In the genomic region with DNA sequence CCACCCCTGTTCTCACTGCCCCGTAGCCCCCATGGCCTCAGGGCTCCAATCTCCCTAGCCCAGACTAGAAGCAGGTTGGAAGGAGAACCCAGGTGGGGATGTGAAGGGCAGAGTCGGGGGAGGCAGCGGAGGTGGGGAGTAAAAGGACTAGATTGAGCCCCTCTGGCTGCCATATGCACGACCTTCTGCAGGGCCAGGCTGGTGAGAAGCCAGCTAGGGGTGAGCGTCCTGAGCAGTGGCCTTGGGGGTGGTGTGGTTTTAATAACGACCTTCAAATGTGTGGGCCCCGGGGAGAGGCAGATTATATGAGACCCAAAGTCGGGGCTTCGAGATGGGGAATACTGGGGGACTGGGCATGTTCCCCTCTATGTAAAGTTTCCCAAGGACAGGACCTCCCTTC, we compare ENCODE assay signal across 8 cellular contexts.
DNase-seq lines count a peak whose midpoint lies in the region; TF ChIP-seq lines count a peak whose summit lies in the region.

No MANE protein-coding gene starts in this region.

- DNase-seq in activated CD4-positive, alpha-beta T cell treated with anti-CD3 and anti-CD28 coated beads, Interleukin-2, amount 10 ng/mL, durations not matched to agents 7 days and 5 days, result no peak
- no peak for DNase-seq in activated CD4-positive, alpha-beta T cell treated with anti-CD3 and anti-CD28 coated beads, Interleukin-2, amount 50 U/mL, for 48 hours
- DNase-seq in ascending aorta (ENCODE audit: low spot score in 2 of 2) (no peak), mesothelial cell of epicardium (ENCODE audit: low spot score in 2 of 2, unreplicated experiment in 2 of 2) (no peak), NOMO-1 treated with DMSO at 0.1 percent for 48 hours (lab: John Stamatoyannopoulos, UW; ENCODE audit: unreplicated experiment) (no peak), amygdala (lab: John Stamatoyannopoulos, UW) (no peak), D341Med (ENCODE audit: low spot score) (no peak)

- peaks cover 22% of the 10 kb centered on the region for H3K27me3 Mint-ChIP-seq in activated CD4-positive, alpha-beta T cell treated with anti-CD3 and anti-CD28 coated beads, Interleukin-2, amount 10 ng/mL, durations not matched to agents 7 days and 5 days
- H3K27me3 Mint-ChIP-seq in mesothelial cell of epicardium (ENCODE audit: low read depth), result no peaks in the 10 kb centered on the region

- H3K4me3 ChIP-seq in ascending aorta, result peak overlapping the region; percentile 54 to 63

- TF ChIP-seq CTCF in ascending aorta (IDR thresholded peaks at IDR 0.05) (no peak), mesothelial cell of epicardium (IDR thresholded peaks at IDR 0.05; ENCODE audit: unreplicated experiment) (no peak)

- H3K9me3 ChIP-seq in ascending aorta, result no peaks in the 10 kb centered on the region

- intact Hi-C loops in ascending aorta (cut with DNase I), result loop anchor here (5.0 kb wide), 1 partner anchor 221 kb away; no protein-coding TSS in a partner anchor

- no peaks in the 10 kb centered on the region for H3K36me3 Mint-ChIP-seq in activated CD4-positive, alpha-beta T cell treated with anti-CD3 and anti-CD28 coated beads, Interleukin-2, amount 10 ng/mL, durations not matched to agents 7 days and 5 days (ENCODE audit: low read depth)
- no peaks in the 10 kb centered on the region for H3K36me3 Mint-ChIP-seq in mesothelial cell of epicardium

- peaks cover 21 to 52% of the 10 kb centered on the region in 2 donors for H3K4me1 ChIP-seq in ascending aorta

- peaks cover 21% of the 10 kb centered on the region for H3K4me1 Mint-ChIP-seq in activated CD4-positive, alpha-beta T cell treated with anti-CD3 and anti-CD28 coated beads, Interleukin-2, amount 10 ng/mL, durations not matched to agents 7 days and 5 days
- H3K4me1 Mint-ChIP-seq in mesothelial cell of epicardium, result peaks cover 69% of the 10 kb centered on the region

- no peak overlapping the region for H3K27ac Mint-ChIP-seq in activated CD4-positive, alpha-beta T cell treated with anti-CD3 and anti-CD28 coated beads, Interleukin-2, amount 10 ng/mL, durations not matched to agents 7 days and 5 days
- H3K27ac Mint-ChIP-seq in mesothelial cell of epicardium, result peak overlapping the region; percentile 97

- peak overlapping the region; percentile 98 to 100 for H3K27ac ChIP-seq in ascending aorta
- H3K27ac ChIP-seq in temporal lobe (ENCODE audit: low read depth, low read length), result peak overlapping the region; percentile 94

- no peaks in the 10 kb centered on the region for H3K9me3 Mint-ChIP-seq in activated CD4-positive, alpha-beta T cell treated with anti-CD3 and anti-CD28 coated beads, Interleukin-2, amount 10 ng/mL, durations not matched to agents 7 days and 5 days
- no peaks in the 10 kb centered on the region for H3K9me3 Mint-ChIP-seq in mesothelial cell of epicardium

- H3K4me3 Mint-ChIP-seq in activated CD4-positive, alpha-beta T cell treated with anti-CD3 and anti-CD28 coated beads, Interleukin-2, amount 10 ng/mL, durations not matched to agents 7 days and 5 days, result peak overlapping the region; percentile 15
- H3K4me3 Mint-ChIP-seq in mesothelial cell of epicardium, result no peak overlapping the region

- CTCF ChIA-PET in activated CD4-positive, alpha-beta T cell treated with anti-CD3 and anti-CD28 coated beads, Interleukin-2, amount 10 ng/mL, durations not matched to agents 7 days and 5 days (lab: Charles Lee), result interaction anchor here (1.5 kb wide), 1 partner anchor 14 kb away, joined by 4 read pairs; no protein-coding TSS in a partner anchor

- no peaks in the 10 kb centered on the region for H3K27me3 ChIP-seq in ascending aorta

- POLR2A ChIA-PET in activated CD4-positive, alpha-beta T cell treated with anti-CD3 and anti-CD28 coated beads, Interleukin-2, amount 10 ng/mL, durations not matched to agents 7 days and 5 days (lab: Charles Lee), result no interaction called here

- no peaks in the 10 kb centered on the region for H3K36me3 ChIP-seq in ascending aorta
